Comparison of ENCODE assay signal across 17 cellular contexts in the genomic region with DNA sequence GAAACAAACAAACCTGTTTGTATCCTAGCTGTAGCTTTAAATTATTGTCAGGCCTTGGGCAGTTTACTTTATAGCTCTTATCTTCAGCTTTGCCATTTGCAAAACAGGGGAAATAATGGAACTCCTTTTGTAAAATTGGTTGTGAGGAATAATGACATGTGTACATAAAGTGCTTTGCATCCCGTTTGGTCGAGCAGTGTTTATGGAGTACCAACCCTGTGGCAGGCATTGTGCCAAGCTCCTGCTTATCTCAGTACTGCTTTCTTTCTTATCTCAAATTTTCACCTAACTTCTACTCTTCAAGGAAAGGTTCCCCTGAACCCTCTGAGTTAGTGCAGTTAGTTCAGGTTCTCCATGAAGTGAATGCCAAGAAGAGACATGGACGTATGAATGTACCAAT.
"Had no signal": no experiment of that assay in that cellular context is flagged by ENCODE, and none has a peak within 500 bp of the region (broad histone marks: within the 10 kb centered on the region; RNA-seq: fewer than 3 reads in every experiment).

No MANE protein-coding gene starts in this region.

- ATAC-seq: foreskin keratinocyte, left lobe of liver had no signal

- H3K27me3 ChIP-seq: ascending aorta, colonic mucosa had no signal

- H3K36me3 ChIP-seq: ascending aorta, colonic mucosa had no signal

- H3K4me3 ChIP-seq: ascending aorta, colonic mucosa, lung had no signal

- H3K27ac ChIP-seq: ascending aorta, colonic mucosa, epithelial cell of prostate, foreskin keratinocyte had no signal

- H3K4me1 ChIP-seq: ascending aorta, colonic mucosa, foreskin keratinocyte had no signal

- DNase-seq: activated CD4-positive, alpha-beta T cell treated with anti-CD3 and anti-CD28 coated beads, Interleukin-2, amount 50 U/mL, for 1 hour; activated CD4-positive, CD25-positive, alpha-beta regulatory T cell treated with anti-CD3 and anti-CD28 coated beads, Interleukin-2, amount 50 U/mL, for 72 hours; activated CD8-positive, alpha-beta memory T cell treated with anti-CD3 and anti-CD28 coated beads for 24 hours; activated CD8-positive, alpha-beta memory T cell treated with anti-CD3 and anti-CD28 coated beads, Interleukin-2, amount 50 U/mL, for 48 hours; activated effector memory CD4-positive, alpha-beta T cell treated with Interleukin-2 at 50 U/mL for 16 hours; activated T-cell treated with anti-CD3 and anti-CD28 coated beads, Interleukin-2, amount 50 U/mL, for 48 hours; colonic mucosa; endodermal cell; foreskin keratinocyte; hippocampal formation; stimulated activated CD4-positive, alpha-beta T cell treated with anti-CD3 and anti-CD28 coated beads, Interleukin-2, amount 100 ng/mL, for 24 hours; stimulated activated naive CD4-positive, alpha-beta T cell treated with Interleukin-2 at 50 U/mL for 16 hours; substantia nigra had no signal

- H3K9me3 ChIP-seq: ascending aorta, colonic mucosa had no signal
